In genomic region chr3:63051920-63052319, GRCh38 we compare ENCODE assay signal across 1 cellular context.
TF ChIP-seq lines count a peak whose summit lies in the region.

No MANE protein-coding gene starts in this region.

TF ChIP-seq in SK-N-SH, 30 proteins besides CTCF, POLR2A, EP300 and RAD21 (continued from another document):
- TF ChIP-seq USF2 (IDR thresholded peaks at IDR 0.05; ENCODE audit: borderline replicate concordance, low read depth, low read length), result no peak
- TF ChIP-seq CHD2 (IDR thresholded peaks at IDR 0.05; ENCODE audit: low read length, partially characterized antibody), result no peak
- TF ChIP-seq MXI1 (IDR thresholded peaks at IDR 0.05; ENCODE audit: low read depth, low read length), result no peak
- TF ChIP-seq RXRA (IDR thresholded peaks at IDR 0.05; ENCODE audit: borderline replicate concordance, low read depth), result peak; percentile 75; the same call in 1 of the 2 replicates
- no peak for TF ChIP-seq IRF3 (IDR thresholded peaks at IDR 0.05; ENCODE audit: low read depth, low read length)
- TF ChIP-seq JUND (IDR thresholded peaks at IDR 0.05), result peak; percentile 89
- TF ChIP-seq RCOR1 (IDR thresholded peaks at IDR 0.05; ENCODE audit: low read length), result no peak
- TF ChIP-seq TCF12 (IDR thresholded peaks at IDR 0.05), result peak; percentile 93
- no peak for TF ChIP-seq GABPA (IDR thresholded peaks at IDR 0.05; ENCODE audit: low read depth)
- TF ChIP-seq RFX5 (IDR thresholded peaks at IDR 0.05; ENCODE audit: low read length), result no peak
- TF ChIP-seq NRF1 (IDR thresholded peaks at IDR 0.05; ENCODE audit: low read depth, low read length), result no peak
- peak; percentile 90 for TF ChIP-seq NFIC (IDR thresholded peaks at IDR 0.05; ENCODE audit: borderline replicate concordance)
- peak; percentile 57; the same call in 1 of the 2 replicates for TF ChIP-seq SIN3A (IDR thresholded peaks at IDR 0.05; ENCODE audit: borderline replicate concordance, low read depth, low read length)
- no peak; the same call in 1 of the 2 replicates for TF ChIP-seq TAF1 (IDR thresholded peaks at IDR 0.05; ENCODE audit: borderline replicate concordance, low read depth, low read length)
- TF ChIP-seq GATA2 (CRISPR knock-in tag; IDR thresholded peaks at IDR 0.05), result no peak
- TF ChIP-seq USF1 (IDR thresholded peaks at IDR 0.05; ENCODE audit: borderline replicate concordance, low read depth), result no peak
- peak; percentile 14; the same call in 1 of the 2 replicates for TF ChIP-seq MEF2A (IDR thresholded peaks at IDR 0.05; ENCODE audit: borderline replicate concordance, low read depth)
- TF ChIP-seq EZH2phosphoT487 (IDR thresholded peaks at IDR 0.05; ENCODE audit: borderline replicate concordance, low read depth), result no peak
- no peak for TF ChIP-seq YY1 (IDR thresholded peaks at IDR 0.05; ENCODE audit: low read depth)
- TF ChIP-seq FOSL2 (IDR thresholded peaks at IDR 0.05; ENCODE audit: borderline replicate concordance, low read depth), result peak; percentile 93
- peak; percentile 82 for TF ChIP-seq FOXM1 (IDR thresholded peaks at IDR 0.05; ENCODE audit: low read depth)
- peak; percentile 85; the same call in 1 of the 2 replicates for TF ChIP-seq TEAD4 (IDR thresholded peaks at IDR 0.05; ENCODE audit: borderline replicate concordance, insufficient read depth)
- 0 out of 2 replicates have a peak, but pooled peaks have one; percentile 46 for TF ChIP-seq ZBTB33 (IDR thresholded peaks at IDR 0.05; ENCODE audit: borderline replicate concordance, low read depth)
- no peak for TF ChIP-seq MAX (IDR thresholded peaks at IDR 0.05; ENCODE audit: low read depth)
TF ChIP-seq in SK-N-SH: peak in this region for 14.
